ENCODE assay signal across 19 cellular contexts in the genomic region with DNA sequence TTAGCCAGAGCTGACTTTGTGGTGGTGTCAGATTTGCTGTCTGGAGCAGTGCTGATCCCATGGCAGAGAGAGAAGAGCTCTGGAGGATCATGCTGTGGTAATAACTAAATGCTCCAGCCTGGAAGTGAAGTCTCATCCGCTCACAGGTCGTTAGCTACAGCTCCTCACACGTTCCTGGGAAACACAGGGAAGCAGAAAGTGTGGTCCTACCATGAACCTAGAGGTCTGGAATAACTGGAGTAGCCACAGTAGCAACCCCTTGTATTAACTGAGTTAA. TPM values are rescaled to one million over a fixed set of nuclear protein-coding genes. Genes with fewer than 3 reads are reported as not detected.
DNase-seq lines count a peak whose midpoint lies in the region; ATAC-seq and TF ChIP-seq lines count a peak whose summit lies in the region.
"Had no signal": no experiment of that assay in that cellular context is flagged by ENCODE, and none has a peak within 500 bp of the region (broad histone marks: within the 10 kb centered on the region; RNA-seq: fewer than 3 reads in every experiment).

No MANE protein-coding gene starts in this region.

- POLR2A ChIA-PET in CD4-positive, alpha-beta memory T cell (lab: Charles Lee; ENCODE audit: partially characterized antibody): interaction anchor here (1.4 kb wide), 1 partner anchor 9 kb away, joined by 4 read pairs; no protein-coding TSS in a partner anchor

- intact Hi-C loops in CD4-positive, alpha-beta memory T cell (cut with micrococcal nuclease): loop anchor here (5.0 to 10.0 kb wide), 3 partner anchors 122 to 1178 kb away; partner anchors contain the start of gene MAK
- intact Hi-C loops in cardiac septum (cut with DNase I): loop anchor here (5.0 kb wide), 2 partner anchors 358 to 408 kb away; no protein-coding TSS in a partner anchor
- intact Hi-C loops in spleen (cut with DNase I; ENCODE audit: low total_unique reads): no loop called here

- no peak for TF ChIP-seq CTCF in Loucy (conservative IDR thresholded peaks at IDR 0.05; ENCODE audit: low read length)
- TF ChIP-seq CTCF in brain (conservative IDR thresholded peaks at IDR 0.05): no peak
- TF ChIP-seq CTCF in nephron (IDR thresholded peaks at IDR 0.05; ENCODE audit: unreplicated experiment in 3 of 3): no peak
- TF ChIP-seq CTCF in spleen (IDR thresholded peaks at IDR 0.05 in 8 of 11, conservative IDR thresholded peaks at IDR 0.05 in 3 of 11): no peak

- peaks cover 42% of the 10 kb centered on the region for H3K79me2 ChIP-seq in Loucy (ENCODE audit: insufficient read depth, low read length)

- H2AFZ ChIP-seq in Loucy (ENCODE audit: low read length): no peak overlapping the region

- CTCF ChIA-PET in CD4-positive, alpha-beta memory T cell (lab: Charles Lee; ENCODE audit: partially characterized antibody): no interaction called here

- H3K4me3 Mint-ChIP-seq in CD4-positive, alpha-beta memory T cell: peak overlapping the region in 3 of 8 donors; percentile 6 to 30 (median 29)
- peak overlapping the region; percentile 72 to 97 (median 94) for H3K4me3 Mint-ChIP-seq in brain
- peak overlapping the region; percentile 31 to 93 (median 65) for H3K4me3 Mint-ChIP-seq in nephron

- no peak for TF ChIP-seq POLR2A in spleen (IDR thresholded peaks at IDR 0.05)

- no peak for DNase-seq in CD4-positive, alpha-beta memory T cell
- no peak for DNase-seq in cardiac septum (ENCODE audit: low spot score)
- no peak for DNase-seq in 8988T
- DNase-seq in spleen: no peak
- DNase-seq: activated CD4-positive, alpha-beta T cell treated with anti-CD3 and anti-CD28 coated beads, Interleukin-2, amount 50 U/mL, for 4 hours; activated T-cell treated with anti-CD3 and anti-CD28 coated beads, Interleukin-2, amount 50 U/mL, for 24 hours; adrenal gland; foreskin fibroblast; GF-D8; KBM-7; NCI-H1048; NCI-H2081; NCI-H526 treated with DMSO at 0.1 percent for 48 hours; thyroid gland had no signal

- peaks cover 23% of the 10 kb centered on the region for H3K4me1 ChIP-seq in CD4-positive, alpha-beta memory T cell (ENCODE audit: insufficient read depth, low read length)
- peaks cover 40% of the 10 kb centered on the region for H3K4me1 ChIP-seq in Loucy (ENCODE audit: insufficient read depth, low read length, poor library complexity, severe bottlenecking)
- peaks cover 11 to 42% (median 22%) of the 10 kb centered on the region in 6 donors for H3K4me1 ChIP-seq in spleen

- WGBS in spleen, 5 donors: 81 to 99% (median 92%) methylated on average over 3 of the region's 3 CpGs

- H3K27ac ChIP-seq in CD4-positive, alpha-beta memory T cell (ENCODE audit: low read depth, low read length): no peak overlapping the region
- no peak overlapping the region for H3K27ac ChIP-seq in spleen
- H3K27ac ChIP-seq: skin epidermis, thyroid gland had no signal

- no peak overlapping the region for H3K4me3 ChIP-seq in CD4-positive, alpha-beta memory T cell (ENCODE audit: low read length in 2 of 2)
- no peak overlapping the region for H3K4me3 ChIP-seq in Loucy (ENCODE audit: low read length, poor library complexity, severe bottlenecking)
- H3K4me3 ChIP-seq in spleen: no peak overlapping the region
- H3K4me3 ChIP-seq: adrenal gland, skin epidermis, thyroid gland had no signal

- H3K27ac Mint-ChIP-seq in CD4-positive, alpha-beta memory T cell: peak overlapping the region; percentile 49 to 98 (median 73)
- H3K27ac Mint-ChIP-seq in brain (peak overlapping the region in 3 of 5 experiments; percentile 26 to 99 (median 34)), nephron (peak overlapping the region in 2 of 3 experiments; percentile 1 to 23)
- H3K27ac Mint-ChIP-seq: activated T-cell treated with anti-CD3 and anti-CD28 coated beads, Interleukin-2, amount 50 U/mL, for 24 hours had no signal

- H4K20me1 ChIP-seq in Loucy (ENCODE audit: insufficient read depth, low read length, poor library complexity, severe bottlenecking): peaks cover 34% of the 10 kb centered on the region

- H3K4me1 Mint-ChIP-seq in CD4-positive, alpha-beta memory T cell: peaks cover 28 to 56% (median 44%) of the 10 kb centered on the region in 4 donors
- H3K4me1 Mint-ChIP-seq in brain: peaks cover 45% of the 10 kb centered on the region
- H3K4me1 Mint-ChIP-seq in nephron: peaks cover 30% of the 10 kb centered on the region

- peaks cover 39 to 44% of the 10 kb centered on the region in 2 donors for H3K36me3 Mint-ChIP-seq in CD4-positive, alpha-beta memory T cell
- peaks cover 52% of the 10 kb centered on the region for H3K36me3 Mint-ChIP-seq in brain
- H3K36me3 Mint-ChIP-seq in nephron (ENCODE audit: low read depth): peaks cover 50% of the 10 kb centered on the region

- peaks cover 10% of the 10 kb centered on the region; the same call in 1 of the 2 replicates for H3F3A ChIP-seq in Loucy (ENCODE audit: low read depth)

- H3K9me2 ChIP-seq in Loucy (replicated peaks; ENCODE audit: low read depth, low read length): no peaks in the 10 kb centered on the region

- no peak for ATAC-seq in GM19324 (IDR thresholded peaks at IDR 0.05; ENCODE audit: low FRiP score, unreplicated experiment)

- no peak overlapping the region for H3K9ac ChIP-seq in Loucy (ENCODE audit: low read depth, low read length, poor library complexity, severe bottlenecking)

- no peaks in the 10 kb centered on the region for H3K27me3 ChIP-seq in CD4-positive, alpha-beta memory T cell (ENCODE audit: insufficient read depth, low read length)
- H3K27me3 ChIP-seq in Loucy (ENCODE audit: insufficient read depth, low read length, poor library complexity, severe bottlenecking) (no peaks in the 10 kb centered on the region), spleen (replicated peaks in 1 of 7) (no peaks in the 10 kb centered on the region)
- H3K27me3 ChIP-seq: adrenal gland, thyroid gland had no signal

- H3K27me3 Mint-ChIP-seq in CD4-positive, alpha-beta memory T cell: peaks cover 0 to 2% of the 10 kb centered on the region in 2 donors
- H3K27me3 Mint-ChIP-seq in brain (peaks cover 13% of the 10 kb centered on the region), nephron (ENCODE audit: low read depth) (no peaks in the 10 kb centered on the region)
- H3K27me3 Mint-ChIP-seq: activated T-cell treated with anti-CD3 and anti-CD28 coated beads, Interleukin-2, amount 50 U/mL, for 24 hours had no signal

- peak overlapping the region; percentile 89 for H3K4me2 ChIP-seq in Loucy (ENCODE audit: low read depth, low read length, poor library complexity, severe bottlenecking)

- H3K9me3 Mint-ChIP-seq in CD4-positive, alpha-beta memory T cell: peaks cover 0 to 7% (median 0%) of the 10 kb centered on the region in 8 donors
- H3K9me3 Mint-ChIP-seq in brain: peaks cover 0 to 3% (median 2%) of the 10 kb centered on the region in 5 experiments
- H3K9me3 Mint-ChIP-seq in nephron: no peaks in the 10 kb centered on the region

- no peaks in the 10 kb centered on the region for H3K9me3 ChIP-seq in CD4-positive, alpha-beta memory T cell (ENCODE audit: control insufficient read depth in 1 of 2, low read length in 2 of 2)
- H3K9me3 ChIP-seq in Loucy (ENCODE audit: insufficient read depth, low read depth, low read length) (no peaks in the 10 kb centered on the region), spleen (no peaks in the 10 kb centered on the region)
- H3K9me3 ChIP-seq: adrenal gland, thyroid gland had no signal

- peaks cover 19% of the 10 kb centered on the region for H3K36me3 ChIP-seq in CD4-positive, alpha-beta memory T cell (ENCODE audit: insufficient read depth, low read length)
- H3K36me3 ChIP-seq in Loucy (ENCODE audit: insufficient read depth, low read length) (peaks cover 7% of the 10 kb centered on the region; the same call in 1 of the 2 replicates), spleen (peaks cover 0 to 43% (median 10%) of the 10 kb centered on the region in 6 donors)
- H3K36me3 ChIP-seq: adrenal gland had no signal

RNA-seq across cellular contexts. Expression of gene HIVEP1, which starts 2.7 kb away (rescaled TPM):
- 10 to 100 TPM; 16.6 to 17.6 TPM for total RNA-seq in CD4-positive, alpha-beta memory T cell
- polyA plus RNA-seq in CD4-positive, alpha-beta memory T cell: 1 to 10 TPM in 1 of 2 donors, under 1 TPM in 1; 0.47 to 7.2 TPM
- polyA plus RNA-seq in brain (ENCODE audit: insufficient read depth, low read depth, low replicate concordance) (5.5 TPM), spleen (1 to 10 TPM; 2.8 to 5.6 (median 5.5) TPM)
- total RNA-seq in cardiac septum (17.8 TPM), spleen (10 to 100 TPM; 37.8 to 64.1 (median 41.7) TPM)

Comparison
In these comparisons a context has a peak if more than half of its experiments do, and no peak if none do; other contexts are left out.
1. H3K27ac Mint-ChIP-seq: peak in every context shown above with its lines; median percentile 73 in CD4-positive, alpha-beta memory T cell; 34 in brain; 12 in nephron.